ENCODE assay signal across 1 cellular context in genomic region chr5:102910240-102911226, GRCh38.
TF ChIP-seq lines count a peak whose summit lies in the region.

No MANE protein-coding gene starts in this region.

TF ChIP-seq in GM23338, 12 proteins besides CTCF, POLR2A, EP300 and RAD21 (continued from another document):
- TF ChIP-seq REST (IDR thresholded peaks at IDR 0.05; ENCODE audit: unreplicated experiment) (no peak), ZNF462 (CRISPR knock-in tag; IDR thresholded peaks at IDR 0.05) (no peak), POLR2AphosphoS5 (IDR thresholded peaks at IDR 0.05; ENCODE audit: low read depth) (no peak), ZNF331 (CRISPR knock-in tag; IDR thresholded peaks at IDR 0.05; ENCODE audit: low read depth) (no peak), ETS1 (IDR thresholded peaks at IDR 0.05) (no peak), STAT1 (IDR thresholded peaks at IDR 0.05; ENCODE audit: unreplicated experiment) (no peak), NANOG (IDR thresholded peaks at IDR 0.05; ENCODE audit: borderline replicate concordance) (no peak)
